17 cellular contexts compared by ENCODE assay signal in the genomic region with DNA sequence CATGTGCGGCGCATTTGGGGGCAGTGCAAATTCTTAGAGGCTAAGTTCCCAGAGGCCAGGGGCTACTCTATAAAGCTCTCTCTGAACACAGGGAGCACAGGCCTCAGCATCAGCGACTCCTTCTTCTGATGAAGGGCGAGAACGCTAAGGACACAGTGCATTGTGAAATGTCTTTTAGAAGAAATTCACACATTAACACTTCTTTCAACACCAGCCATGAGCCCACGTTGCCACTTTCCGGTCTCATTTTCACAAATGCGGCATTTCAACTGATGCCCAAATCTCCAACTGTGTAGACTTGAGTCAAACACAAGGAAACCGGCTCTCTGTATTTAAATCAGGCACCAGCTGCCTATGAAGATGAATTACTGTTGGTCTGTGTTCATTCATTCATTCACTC.
"Had no signal": no experiment of that assay in that cellular context is flagged by ENCODE, and none has a peak within 500 bp of the region (broad histone marks: within the 10 kb centered on the region; RNA-seq: fewer than 3 reads in every experiment).

No MANE protein-coding gene starts in this region.

- H3K4me1 ChIP-seq: parathyroid adenoma, prostate gland had no signal

- H3K27me3 Mint-ChIP-seq: central memory CD8-positive, alpha-beta T cell; naive thymus-derived CD8-positive, alpha-beta T cell; type B pancreatic cell had no signal

- H3K27ac Mint-ChIP-seq: type B pancreatic cell had no signal

- H3K27me3 ChIP-seq: esophagus muscularis mucosa, gastroesophageal sphincter, right lobe of liver, stomach had no signal

- H3K9ac ChIP-seq: parathyroid adenoma had no signal

- H2AFZ ChIP-seq: parathyroid adenoma had no signal

- H3K27ac ChIP-seq: epithelial cell of prostate, esophagus muscularis mucosa, gastroesophageal sphincter, parathyroid adenoma, prostate gland, right lobe of liver, stomach had no signal

- ATAC-seq: gastroesophageal sphincter; left colon; mucosa of descending colon; naive thymus-derived CD8-positive, alpha-beta T cell; right lobe of liver had no signal

- H3K4me3 Mint-ChIP-seq: central memory CD8-positive, alpha-beta T cell; naive thymus-derived CD8-positive, alpha-beta T cell; type B pancreatic cell had no signal

- H3K9me3 ChIP-seq: esophagus muscularis mucosa, gastroesophageal sphincter, mucosa of descending colon, prostate gland, right lobe of liver, stomach had no signal

- DNase-seq: cortex of kidney; effector memory CD4-positive, alpha-beta T cell; left colon; mammary epithelial cell; mucosa of descending colon; naive thymus-derived CD8-positive, alpha-beta T cell; right lobe of liver; stimulated activated CD4-positive, alpha-beta T cell treated with anti-CD3 and anti-CD28 coated beads, Interleukin-4, amount 100 ng/mL, for 24 hours; stimulated activated naive CD4-positive, alpha-beta T cell; stomach had no signal

- H3K4me3 ChIP-seq: esophagus muscularis mucosa, gastroesophageal sphincter, mucosa of descending colon, prostate gland, right lobe of liver, stomach had no signal

- H3K9me3 Mint-ChIP-seq: central memory CD8-positive, alpha-beta T cell; type B pancreatic cell had no signal

- H3K36me3 ChIP-seq: esophagus muscularis mucosa, prostate gland, right lobe of liver had no signal
